ENCODE assay signal across 12 cellular contexts in the genomic region with DNA sequence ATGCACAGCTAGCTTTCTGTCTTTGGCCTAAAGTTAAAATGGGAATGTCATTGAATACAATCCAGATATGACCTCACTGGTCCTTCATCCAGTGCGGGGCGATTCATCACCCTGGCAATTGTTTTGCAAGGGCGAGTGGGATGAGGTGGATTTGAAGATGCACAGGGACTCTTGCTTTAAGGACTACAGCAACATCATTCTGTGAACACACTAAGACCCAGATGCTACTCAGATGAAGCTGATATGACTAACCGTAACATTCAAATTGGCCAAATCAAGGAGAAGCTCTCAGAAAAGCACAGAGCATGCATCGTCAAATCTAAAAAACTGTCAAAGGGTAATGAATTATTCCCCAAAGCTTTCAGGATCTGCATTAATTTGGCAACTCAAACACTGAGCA. TPM values are rescaled to one million over a fixed set of nuclear protein-coding genes. Genes with fewer than 3 reads are reported as not detected.
DNase-seq lines count a peak whose midpoint lies in the region; ATAC-seq and TF ChIP-seq lines count a peak whose summit lies in the region.
"Had no signal": no experiment of that assay in that cellular context is flagged by ENCODE, and none has a peak within 500 bp of the region (broad histone marks: within the 10 kb centered on the region; RNA-seq: fewer than 3 reads in every experiment).

No MANE protein-coding gene starts in this region.

- TF ChIP-seq CTCF in glutamatergic neuron (IDR thresholded peaks at IDR 0.05; ENCODE audit: partially characterized antibody, unreplicated experiment) (no peak), esophagus squamous epithelium (IDR thresholded peaks at IDR 0.05) (no peak), lower leg skin (IDR thresholded peaks at IDR 0.05) (no peak)

- peak overlapping the region; percentile 46 for H3K27ac ChIP-seq in trophoblast cell (ENCODE audit: low read depth, low read length)
- H3K27ac ChIP-seq in esophagus squamous epithelium: peak overlapping the region in 2 of 4 donors; percentile 6 to 12

- no peak overlapping the region for H3K4me2 ChIP-seq in trophoblast cell (ENCODE audit: low read length)

- no peak overlapping the region for H3K4me3 ChIP-seq in trophoblast cell (ENCODE audit: low read depth, low read length)
- no peak overlapping the region for H3K4me3 ChIP-seq in esophagus squamous epithelium
- no peak overlapping the region for H3K4me3 ChIP-seq in lower leg skin (ENCODE audit: low read depth, poor library complexity, severe bottlenecking)
- H3K4me3 ChIP-seq: GM12878 had no signal

- WGBS in trophoblast cell (ENCODE audit: extremely low coverage, insufficient coverage, insufficient read length): no CpG with 5 or more reads among the region's 5 CpGs
- WGBS in esophagus squamous epithelium, 2 donors: 54 to 71% methylated on average over 5 of the region's 5 CpGs
- 25 to 43% methylated on average over 5 of the region's 5 CpGs for WGBS in lower leg skin, 2 donors

- no peaks in the 10 kb centered on the region for H3K27me3 Mint-ChIP-seq in activated CD8-positive, alpha-beta T cell treated with anti-CD3 and anti-CD28 coated beads, Interleukin-2, amount 10 ng/mL, durations not matched to agents 7 days and 5 days (ENCODE audit: low read depth)
- peaks cover 4% of the 10 kb centered on the region for H3K27me3 Mint-ChIP-seq in glutamatergic neuron (ENCODE audit: unreplicated experiment)
- H3K27me3 Mint-ChIP-seq: stimulated activated naive CD8-positive, alpha-beta T cell treated with anti-CD3 and anti-CD28 coated beads, Interleukin-15, amount 100 ng/mL, for 72 hours had no signal

- no peak overlapping the region for H3K18ac ChIP-seq in trophoblast cell (ENCODE audit: low read length)

- H3K9me3 ChIP-seq in trophoblast cell (ENCODE audit: insufficient read depth, low read depth, low read length): no peaks in the 10 kb centered on the region
- H3K9me3 ChIP-seq in esophagus squamous epithelium: no peaks in the 10 kb centered on the region

- H3K36me3 ChIP-seq in trophoblast cell (ENCODE audit: control insufficient read depth in 1 of 2, insufficient read depth in 2 of 2, low read length in 2 of 2) (peaks cover 0 to 2% of the 10 kb centered on the region in 2 experiments), esophagus squamous epithelium (peaks cover 0 to 3% (median 0%) of the 10 kb centered on the region in 3 donors)

- H3K27ac Mint-ChIP-seq in activated CD8-positive, alpha-beta T cell treated with anti-CD3 and anti-CD28 coated beads, Interleukin-2, amount 10 ng/mL, durations not matched to agents 7 days and 5 days: peak overlapping the region; percentile 94
- H3K27ac Mint-ChIP-seq in glutamatergic neuron (ENCODE audit: unreplicated experiment): peak overlapping the region; percentile 69

- peaks cover 8% of the 10 kb centered on the region for H3K79me1 ChIP-seq in trophoblast cell (ENCODE audit: low read length)

- H3K14ac ChIP-seq in trophoblast cell (ENCODE audit: low read length): no peak overlapping the region

- peaks cover 9 to 11% of the 10 kb centered on the region in 2 experiments for H3K4me1 ChIP-seq in trophoblast cell (ENCODE audit: control insufficient read depth in 1 of 2, insufficient read depth in 2 of 2, low read length in 2 of 2)
- no peaks in the 10 kb centered on the region for H3K4me1 ChIP-seq in esophagus squamous epithelium

- H3K23ac ChIP-seq in trophoblast cell (ENCODE audit: low read length): no peak overlapping the region

- no peak overlapping the region for H3K4me3 Mint-ChIP-seq in activated CD8-positive, alpha-beta T cell treated with anti-CD3 and anti-CD28 coated beads, Interleukin-2, amount 10 ng/mL, durations not matched to agents 7 days and 5 days
- H3K4me3 Mint-ChIP-seq in glutamatergic neuron (ENCODE audit: unreplicated experiment): no peak overlapping the region

- POLR2A ChIA-PET in activated CD8-positive, alpha-beta T cell treated with anti-CD3 and anti-CD28 coated beads, Interleukin-2, amount 10 ng/mL, durations not matched to agents 7 days and 5 days (lab: Charles Lee): interaction anchor here (0.7 kb wide), 1 partner anchor 188 kb away, joined by 3 read pairs; a partner anchor contains a TSS

- CTCF ChIA-PET in activated CD8-positive, alpha-beta T cell treated with anti-CD3 and anti-CD28 coated beads, Interleukin-2, amount 10 ng/mL, durations not matched to agents 7 days and 5 days (lab: Charles Lee): interaction anchor here (0.6 to 1.1 kb wide), 2 partner anchors 10 to 22 kb away, joined by 3 read pairs; no protein-coding TSS in a partner anchor

- no peak overlapping the region for H2AFZ ChIP-seq in trophoblast cell (ENCODE audit: insufficient read depth, low read length, poor library complexity)

- H3K27me3 ChIP-seq in trophoblast cell (ENCODE audit: insufficient read depth, low read length) (no peaks in the 10 kb centered on the region), esophagus squamous epithelium (no peaks in the 10 kb centered on the region)

- H4K91ac ChIP-seq in trophoblast cell (ENCODE audit: low read depth, low read length): no peak overlapping the region

- peaks cover 2% of the 10 kb centered on the region for H3K9me3 Mint-ChIP-seq in activated CD8-positive, alpha-beta T cell treated with anti-CD3 and anti-CD28 coated beads, Interleukin-2, amount 10 ng/mL, durations not matched to agents 7 days and 5 days (ENCODE audit: insufficient read depth)
- H3K9me3 Mint-ChIP-seq in glutamatergic neuron (ENCODE audit: unreplicated experiment): peaks cover 1% of the 10 kb centered on the region

- TF ChIP-seq POLR2A in esophagus squamous epithelium (IDR thresholded peaks at IDR 0.05): no peak
- TF ChIP-seq POLR2A in lower leg skin (IDR thresholded peaks at IDR 0.05): no peak

- no peak overlapping the region for H2BK12ac ChIP-seq in trophoblast cell (ENCODE audit: low read length)

- no peak overlapping the region for H2BK5ac ChIP-seq in trophoblast cell (ENCODE audit: low read depth, low read length, poor library complexity)

- no peak overlapping the region for H3K9ac ChIP-seq in trophoblast cell (ENCODE audit: low read length)

- no peak for ATAC-seq in activated CD8-positive, alpha-beta T cell treated with anti-CD3 and anti-CD28 coated beads, Interleukin-2, amount 10 ng/mL, durations not matched to agents 7 days and 5 days
- no peak for ATAC-seq in GM21717 (IDR thresholded peaks at IDR 0.05; ENCODE audit: unreplicated experiment)
- ATAC-seq: GM12878; stimulated activated naive CD8-positive, alpha-beta T cell treated with anti-CD3 and anti-CD28 coated beads, Interleukin-15, amount 100 ng/mL, for 72 hours had no signal

- no peak overlapping the region for H4K8ac ChIP-seq in trophoblast cell (ENCODE audit: low read depth, low read length)

- H3K36me3 Mint-ChIP-seq in activated CD8-positive, alpha-beta T cell treated with anti-CD3 and anti-CD28 coated beads, Interleukin-2, amount 10 ng/mL, durations not matched to agents 7 days and 5 days (ENCODE audit: low read depth): peaks cover 33% of the 10 kb centered on the region
- no peaks in the 10 kb centered on the region for H3K36me3 Mint-ChIP-seq in glutamatergic neuron (ENCODE audit: unreplicated experiment)

- no peak overlapping the region for H4K12ac ChIP-seq in trophoblast cell (ENCODE audit: low read depth, low read length)

- peaks cover 32% of the 10 kb centered on the region for H3K4me1 Mint-ChIP-seq in activated CD8-positive, alpha-beta T cell treated with anti-CD3 and anti-CD28 coated beads, Interleukin-2, amount 10 ng/mL, durations not matched to agents 7 days and 5 days (ENCODE audit: low read depth)
- H3K4me1 Mint-ChIP-seq in glutamatergic neuron (ENCODE audit: low read depth, unreplicated experiment): peaks cover 34% of the 10 kb centered on the region

- peak overlapping the region; percentile 0 for H2BK120ac ChIP-seq in trophoblast cell (ENCODE audit: insufficient read depth, low read length, poor library complexity)

- no peak overlapping the region for H2AK5ac ChIP-seq in trophoblast cell (ENCODE audit: low read length)

- peaks cover 2% of the 10 kb centered on the region for H3K79me2 ChIP-seq in trophoblast cell (ENCODE audit: control insufficient read depth, insufficient read depth, low read length, poor library complexity)

- peak; percentile 35 for DNase-seq in EH (ENCODE audit: low read depth)
- DNase-seq in activated CD8-positive, alpha-beta T cell treated with anti-CD3 and anti-CD28 coated beads, Interleukin-2, amount 10 ng/mL, durations not matched to agents 7 days and 5 days: no peak
- no peak for DNase-seq in glutamatergic neuron
- peak in 1 of 2 donors; percentile 19 for DNase-seq in trophoblast cell
- no peak for DNase-seq in medulla oblongata (ENCODE audit: extremely low spot score)
- no peak for DNase-seq in esophagus squamous epithelium (lab: John Stamatoyannopoulos, UW)
- no peak for DNase-seq in lower leg skin (ENCODE audit: low spot score in 2 of 2)
- DNase-seq: cortex of kidney; NCI-H2081 treated with DMSO at 0.1 percent for 48 hours; stimulated activated naive CD8-positive, alpha-beta T cell treated with anti-CD3 and anti-CD28 coated beads, Interleukin-15, amount 100 ng/mL, for 72 hours had no signal

- intact Hi-C loops in esophagus squamous epithelium (cut with DNase I) (no loop called here), lower leg skin (cut with DNase I; ENCODE audit: low total_unique reads) (no loop called here)

- no peak overlapping the region for H3K4ac ChIP-seq in trophoblast cell (ENCODE audit: low read depth, low read length)

RNA-seq across cellular contexts. Expression of a gene that starts 12.8 kb away (rescaled TPM):
- not detected for total RNA-seq in activated CD8-positive, alpha-beta T cell treated with anti-CD3 and anti-CD28 coated beads, Interleukin-2, amount 10 ng/mL, durations not matched to agents 7 days and 5 days
- total RNA-seq in glutamatergic neuron (ENCODE audit: unreplicated experiment) (not detected), esophagus squamous epithelium (not detected), lower leg skin (1 to 10 TPM in 1 of 4 donors, not detected in 3; 1.8 TPM)
- 0.14 TPM in 2 replicates for polyA plus RNA-seq in trophoblast cell (2013)
- polyA plus RNA-seq: GM12878 had no signal

RNA-seq across cellular contexts. Expression of a gene that starts 47.7 kb away (rescaled TPM):
- total RNA-seq in activated CD8-positive, alpha-beta T cell treated with anti-CD3 and anti-CD28 coated beads, Interleukin-2, amount 10 ng/mL, durations not matched to agents 7 days and 5 days: 10 to 100 TPM; 27.6 to 31.1 TPM
- total RNA-seq in glutamatergic neuron (ENCODE audit: unreplicated experiment) (34.7 TPM), esophagus squamous epithelium (1 to 10 TPM; 1.9 to 6.8 (median 3.2) TPM), lower leg skin (1 to 10 TPM; 1.6 to 6.6 (median 3.0) TPM)
- polyA plus RNA-seq in trophoblast cell (2013): 13.5 and 14.0 TPM in 2 replicates

RNA-seq across cellular contexts. Expression of a gene that starts 48.5 kb away (rescaled TPM):
- total RNA-seq in activated CD8-positive, alpha-beta T cell treated with anti-CD3 and anti-CD28 coated beads, Interleukin-2, amount 10 ng/mL, durations not matched to agents 7 days and 5 days: under 1 TPM in 1 of 2 experiments, not detected in 1; 0.31 TPM
- total RNA-seq in glutamatergic neuron (ENCODE audit: unreplicated experiment) (not detected), esophagus squamous epithelium (not detected), lower leg skin (not detected)
- polyA plus RNA-seq in trophoblast cell (2013): 0.07 and 0.32 TPM in 2 replicates
